In the genomic region with DNA sequence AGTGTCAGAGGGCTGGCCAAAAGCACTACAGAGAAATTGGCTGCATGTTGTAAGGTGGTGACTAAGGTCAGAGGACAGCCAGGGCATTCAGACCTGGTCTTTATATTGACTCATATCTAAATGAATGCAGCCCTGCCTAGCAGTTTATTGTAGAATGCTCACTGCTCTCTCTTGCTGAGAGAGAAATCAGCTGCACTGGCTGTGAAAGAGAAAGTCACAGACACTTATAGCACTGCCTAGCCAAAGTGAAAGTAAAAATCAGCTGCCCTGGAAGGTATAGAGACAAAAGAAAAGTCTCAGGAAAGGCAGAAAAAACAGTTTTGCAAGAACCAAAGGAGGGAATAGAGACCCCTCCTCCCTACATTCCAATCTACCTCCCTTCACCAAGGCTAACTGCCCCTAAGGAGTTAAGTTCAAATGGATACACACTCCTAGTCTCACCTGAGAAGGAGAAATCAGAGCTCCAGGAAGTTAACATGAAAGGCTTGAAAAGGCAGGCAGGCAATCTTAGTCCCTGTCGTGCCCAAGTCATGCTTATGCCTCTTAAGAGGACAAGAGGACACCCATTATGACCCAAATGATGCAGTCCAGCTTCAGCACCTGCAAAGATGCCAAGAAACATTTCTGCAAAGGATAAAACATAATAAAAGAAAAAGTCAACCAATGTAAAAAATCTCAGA, we compare ENCODE assay signal across 13 cellular contexts.
DNase-seq lines count a peak whose midpoint lies in the region; ATAC-seq and TF ChIP-seq lines count a peak whose summit lies in the region.
"Had no signal": no experiment of that assay in that cellular context is flagged by ENCODE, and none has a peak within 500 bp of the region (broad histone marks: within the 10 kb centered on the region; RNA-seq: fewer than 3 reads in every experiment).

No MANE protein-coding gene starts in this region.

- no peaks in the 10 kb centered on the region for H3K79me2 ChIP-seq in OCI-LY3 (ENCODE audit: low read length)

- ATAC-seq in GM21737 (IDR thresholded peaks at IDR 0.05; ENCODE audit: unreplicated experiment): peak; percentile 99
- no peak for ATAC-seq in lower lobe of right lung
- ATAC-seq in GM19351 (IDR thresholded peaks at IDR 0.05; ENCODE audit: unreplicated experiment): no peak
- no peak for ATAC-seq in GM21576 (IDR thresholded peaks at IDR 0.05; ENCODE audit: unreplicated experiment)

- peak overlapping the region; percentile 89 for H3K4me2 ChIP-seq in OCI-LY3 (ENCODE audit: low read length)

- peak overlapping the region; percentile 62 for H3K9ac ChIP-seq in OCI-LY3 (ENCODE audit: low read length)

- no peaks in the 10 kb centered on the region for H4K20me1 ChIP-seq in OCI-LY3 (ENCODE audit: insufficient read depth, low read length)

- H3K36me3 ChIP-seq in OCI-LY3 (replicated peaks; ENCODE audit: low read depth, low read length): no peaks in the 10 kb centered on the region
- no peaks in the 10 kb centered on the region for H3K36me3 ChIP-seq in lower lobe of right lung
- H3K36me3 ChIP-seq: SJSA1 had no signal

- peak overlapping the region; percentile 34 for H3K27ac ChIP-seq in OCI-LY3 (ENCODE audit: low read length)
- no peak overlapping the region for H3K27ac ChIP-seq in lower lobe of right lung
- H3K27ac ChIP-seq: SJSA1 had no signal

- intact Hi-C loops in lower lobe of right lung (cut with DNase I): no loop called here

- TF ChIP-seq CTCF in GM12864 (IDR thresholded peaks at IDR 0.05; ENCODE audit: low read depth, low read length, missing control alignments) (no peak), OCI-LY3 (IDR thresholded peaks at IDR 0.05; ENCODE audit: low read depth, low read length) (no peak), lower lobe of right lung (IDR thresholded peaks at IDR 0.05) (no peak)

- H3K9me3 ChIP-seq in OCI-LY3 (ENCODE audit: insufficient read depth, low read length): no peaks in the 10 kb centered on the region
- no peaks in the 10 kb centered on the region for H3K9me3 ChIP-seq in lower lobe of right lung
- H3K9me3 ChIP-seq: SJSA1 had no signal

- DNase-seq in GM12864 (ENCODE audit: low read depth) (peak; percentile 13), lower lobe of right lung (no peak), NCI-H1092 (lab: John Stamatoyannopoulos, UW) (no peak)
- no peak for DNase-seq in stimulated activated CD4-positive, alpha-beta T cell treated with anti-CD3 and anti-CD28 coated beads, Interleukin-4, amount 100 ng/mL, for 1 hour
- DNase-seq: Calu3, H9, IMR-90, islet precursor cell had no signal

- H3K4me1 ChIP-seq in OCI-LY3 (ENCODE audit: low read length) (peaks cover 13% of the 10 kb centered on the region), lower lobe of right lung (no peaks in the 10 kb centered on the region)
- H3K4me1 ChIP-seq: SJSA1 had no signal

- H3K4me3 ChIP-seq in GM12864 (ENCODE audit: low read depth, low read length) (no peak overlapping the region), OCI-LY3 (ENCODE audit: low read length) (peak overlapping the region; percentile 63), lower lobe of right lung (peak overlapping the region; percentile 17)
- H3K4me3 ChIP-seq: SJSA1 had no signal

- peak overlapping the region; percentile 94 for H2AFZ ChIP-seq in OCI-LY3 (ENCODE audit: low read depth, low read length)

- no peaks in the 10 kb centered on the region for H3K27me3 ChIP-seq in OCI-LY3 (ENCODE audit: low read depth, low read length)
- no peaks in the 10 kb centered on the region for H3K27me3 ChIP-seq in lower lobe of right lung (ENCODE audit: low read depth)
- H3K27me3 ChIP-seq: SJSA1 had no signal
